ENCODE assay signal across 8 cellular contexts in genomic region chr9:36137392-36138004, GRCh38. TPM values are rescaled to one million over a fixed set of nuclear protein-coding genes. Genes with fewer than 3 reads are reported as not detected.
DNase-seq lines count a peak whose midpoint lies in the region; ATAC-seq and TF ChIP-seq lines count a peak whose summit lies in the region.

No MANE protein-coding gene starts in this region.

- CTCF ChIA-PET in CD4-positive, alpha-beta T cell (lab: Charles Lee) = interaction anchor here (1.1 to 2.4 kb wide), 6 partner anchors 9 to 53 kb away, joined by 3 to 17 read pairs (median 6); partner anchors contain the start of gene CLTA

- H3K27me3 ChIP-seq in CD4-positive, alpha-beta T cell (ENCODE audit: control insufficient read depth, insufficient read depth, low read length) = no peaks in the 10 kb centered on the region
- H3K27me3 ChIP-seq in MG63 (peaks cover 13% of the 10 kb centered on the region; the same call in 1 of the 2 replicates), endodermal cell (ENCODE audit: control insufficient read depth, insufficient read depth, low read length, poor library complexity, severe bottlenecking) (peaks cover 16% of the 10 kb centered on the region)

- POLR2A ChIA-PET in CD4-positive, alpha-beta T cell (lab: Charles Lee) = interaction anchor here (1.4 to 2.2 kb wide), 7 partner anchors 7 to 53 kb away, joined by 3 to 20 read pairs (median 6); partner anchors contain the start of gene CLTA

- H3K27me3 Mint-ChIP-seq in CD4-positive, alpha-beta T cell = no peaks in the 10 kb centered on the region
- H3K27me3 Mint-ChIP-seq in endodermal cell (ENCODE audit: insufficient read depth) (peaks cover 61% of the 10 kb centered on the region), nephron progenitor cell (ENCODE audit: low read depth, poor library complexity) (peaks cover 56% of the 10 kb centered on the region)

- no peak overlapping the region for H3K27ac ChIP-seq in CD4-positive, alpha-beta T cell (ENCODE audit: low read depth, low read length)
- no peak overlapping the region for H3K27ac ChIP-seq in endodermal cell (ENCODE audit: low read depth, low read length)

- ATAC-seq in CD4-positive, alpha-beta T cell (ENCODE audit: poor library complexity) = no peak
- no peak for ATAC-seq in GM18861 (IDR thresholded peaks at IDR 0.05; ENCODE audit: unreplicated experiment)

- 42 to 59% methylated on average over 7 to 12 of the region's 12 CpGs for WGBS in endodermal cell (ENCODE audit: insufficient coverage in 1 of 2, insufficient read length in 1 of 2), 2 experiments

- H3K27ac Mint-ChIP-seq in CD4-positive, alpha-beta T cell = peak overlapping the region; percentile 92
- H3K27ac Mint-ChIP-seq in endodermal cell (peak overlapping the region; percentile 23), nephron progenitor cell (peak overlapping the region; percentile 66)

- no peak for TF ChIP-seq CTCF in CD4-positive, alpha-beta T cell (IDR thresholded peaks at IDR 0.05)
- TF ChIP-seq CTCF in endodermal cell (conservative IDR thresholded peaks at IDR 0.05) (no peak), nephron progenitor cell (IDR thresholded peaks at IDR 0.05) (no peak)

- H3K36me3 ChIP-seq in MG63 = no peaks in the 10 kb centered on the region
- no peaks in the 10 kb centered on the region for H3K36me3 ChIP-seq in endodermal cell (ENCODE audit: control insufficient read depth, insufficient read depth, low read length)

- peak overlapping the region; percentile 98 for H3K4me3 Mint-ChIP-seq in CD4-positive, alpha-beta T cell
- H3K4me3 Mint-ChIP-seq in endodermal cell (peak overlapping the region; percentile 70), nephron progenitor cell (peak overlapping the region; percentile 95)

- peaks cover 7% of the 10 kb centered on the region for H3K36me3 Mint-ChIP-seq in CD4-positive, alpha-beta T cell (ENCODE audit: low read depth)
- H3K36me3 Mint-ChIP-seq in endodermal cell (ENCODE audit: low read depth) (no peaks in the 10 kb centered on the region), nephron progenitor cell (ENCODE audit: low read depth) (no peaks in the 10 kb centered on the region)

- no peaks in the 10 kb centered on the region for H3K9me3 Mint-ChIP-seq in CD4-positive, alpha-beta T cell
- H3K9me3 Mint-ChIP-seq in endodermal cell (no peaks in the 10 kb centered on the region), nephron progenitor cell (no peaks in the 10 kb centered on the region)

- peaks cover 62% of the 10 kb centered on the region for H3K4me1 Mint-ChIP-seq in CD4-positive, alpha-beta T cell (ENCODE audit: low read depth)
- peaks cover 32% of the 10 kb centered on the region for H3K4me1 Mint-ChIP-seq in endodermal cell
- H3K4me1 Mint-ChIP-seq in nephron progenitor cell = peaks cover 56% of the 10 kb centered on the region

- DNase-seq in CD4-positive, alpha-beta T cell = no peak
- DNase-seq in MG63 = no peak
- peak; percentile 58 for DNase-seq in endodermal cell
- peak; percentile 33 for DNase-seq in nephron progenitor cell
- DNase-seq in foreskin melanocyte = no peak
- no peak for DNase-seq in NCI-H345 treated with DMSO at 0.1 percent for 48 hours (lab: John Stamatoyannopoulos, UW; ENCODE audit: unreplicated experiment)
- no peak for DNase-seq in AML-193 (lab: John Stamatoyannopoulos, UW)

- peak overlapping the region; percentile 66 for H3K9ac ChIP-seq in endodermal cell (ENCODE audit: extremely low read depth, low read length, poor library complexity, severe bottlenecking)

- H3K9me3 ChIP-seq in CD4-positive, alpha-beta T cell (ENCODE audit: control insufficient read depth, low read length) = no peaks in the 10 kb centered on the region
- H3K9me3 ChIP-seq in MG63 = no peaks in the 10 kb centered on the region
- H3K9me3 ChIP-seq in endodermal cell (ENCODE audit: control insufficient read depth, low read length) = no peaks in the 10 kb centered on the region

- intact Hi-C loops in CD4-positive, alpha-beta T cell (cut with DNase I, micrococcal nuclease) = loop anchor here (1.0 to 2.0 kb wide), 2 partner anchors 11 to 35 kb away; no protein-coding TSS in a partner anchor

- peak overlapping the region; percentile 56 for H3K4me3 ChIP-seq in MG63
- H3K4me3 ChIP-seq in endodermal cell (ENCODE audit: low read length) = peak overlapping the region; percentile 91

- H3K4me1 ChIP-seq in endodermal cell (ENCODE audit: control insufficient read depth, insufficient read depth, low read length) = no peaks in the 10 kb centered on the region

RNA-seq across cellular contexts. Expression of gene GLIPR2, which starts 1.0 kb away (rescaled TPM):
- total RNA-seq in CD4-positive, alpha-beta T cell = 10 to 100 TPM; 13.6 to 13.7 TPM
- total RNA-seq in MG63 (2014; rRNA removed; shearing (Covaris generic); ENCODE audit: low replicate concordance) = 17.1 and 20.3 TPM in 2 replicates
- 10 to 100 TPM; 38.6 to 54.2 TPM for total RNA-seq in endodermal cell
- polyA plus RNA-seq in endodermal cell (2013, experiment 1 of 2) = 26.4 TPM
- polyA plus RNA-seq in endodermal cell (2013, experiment 2 of 2) = 34.6 TPM

RNA-seq across cellular contexts. Expression of gene CCIN, which starts 31.7 kb away (rescaled TPM):
- total RNA-seq in CD4-positive, alpha-beta T cell = under 1 TPM; 0.22 to 0.36 TPM
- total RNA-seq in MG63 (2014; rRNA removed; shearing (Covaris generic); ENCODE audit: low replicate concordance) = 0.36 TPM in 1 of 2 replicates, not detected in the other
- total RNA-seq in endodermal cell = under 1 TPM; 0.18 to 0.35 TPM
- polyA plus RNA-seq in endodermal cell (2013, experiment 1 of 2) = not detected
- not detected for polyA plus RNA-seq in endodermal cell (2013, experiment 2 of 2)

RNA-seq across cellular contexts. Expression of gene CLTA, which starts 53.2 kb away (rescaled TPM):
- 10 to 100 TPM; 32.0 to 32.8 TPM for total RNA-seq in CD4-positive, alpha-beta T cell
- total RNA-seq in MG63 (2014; rRNA removed; shearing (Covaris generic); ENCODE audit: low replicate concordance) = 1,843 and 1,874 TPM in 2 replicates
- total RNA-seq in endodermal cell = 100 to 1,000 TPM; 221 to 240 TPM
- polyA plus RNA-seq in endodermal cell (2013, experiment 1 of 2) = 227 TPM
- 229 TPM for polyA plus RNA-seq in endodermal cell (2013, experiment 2 of 2)

Comparison
In these comparisons a context has a peak if more than half of its experiments do, and no peak if none do; other contexts are left out.
1. DNase-seq: peak in endodermal cell (single experiment) and nephron progenitor cell (single experiment); none in CD4-positive, alpha-beta T cell (0 of 10), MG63 (single experiment), foreskin melanocyte (single experiment), NCI-H345 treated with DMSO at 0.1 percent for 48 hours (single experiment) and AML-193 (0 of 2).
2. H3K27ac Mint-ChIP-seq: peak in every context shown above with its lines; median percentile 92 in CD4-positive, alpha-beta T cell; 66 in nephron progenitor cell; 23 in endodermal cell.
3. RNA of gene CLTA, which starts 53.2 kb away (total RNA-seq): 1,843 to 1,874 TPM in MG63 and 221 to 240 TPM in endodermal cell; 32.0 to 32.8 TPM in CD4-positive, alpha-beta T cell; every median in the first group is over 4 times any median in the second.
4. Peak in every context shown above with its lines, with median percentiles within 50 percentile points of each other: H3K4me3 Mint-ChIP-seq.